Comparison of ENCODE assay signal across 15 cellular contexts in genomic region chr1:4016351-4017130, GRCh38.
"Had no signal": no experiment of that assay in that cellular context is flagged by ENCODE, and none has a peak within 500 bp of the region (broad histone marks: within the 10 kb centered on the region; RNA-seq: fewer than 3 reads in every experiment).

No MANE protein-coding gene starts in this region.

- H3K9me3 ChIP-seq: sigmoid colon, spleen, thyroid gland had no signal

- H3K4me3 Mint-ChIP-seq: activated B cell treated with CpG ODN at 0.5 μM for 24 hours; activated naive CD4-positive, alpha-beta T cell treated with anti-CD3 and anti-CD28 coated beads, Interleukin-2, amount 50 U/mL, for 24 hours; activated T-helper 17 cell treated with anti-CD3 and anti-CD28 coated beads, Interleukin-2, amount 50 U/mL, for 72 hours had no signal

- H3K27me3 ChIP-seq: thyroid gland had no signal

- H3K27me3 Mint-ChIP-seq: activated B cell treated with CpG ODN at 0.5 μM for 24 hours had no signal

- H3K4me1 ChIP-seq: sigmoid colon, spleen, thyroid gland had no signal

- ATAC-seq: activated T-helper 17 cell treated with anti-CD3 and anti-CD28 coated beads, Interleukin-2, amount 50 U/mL, for 72 hours had no signal

- H3K27ac Mint-ChIP-seq: activated B cell treated with CpG ODN at 0.5 μM for 24 hours; activated naive CD4-positive, alpha-beta T cell treated with anti-CD3 and anti-CD28 coated beads, Interleukin-2, amount 50 U/mL, for 24 hours; activated T-helper 17 cell treated with anti-CD3 and anti-CD28 coated beads, Interleukin-2, amount 50 U/mL, for 72 hours had no signal

- H3K4me3 ChIP-seq: sigmoid colon, spleen, thyroid gland had no signal

- H3K9me3 Mint-ChIP-seq: activated B cell treated with CpG ODN at 0.5 μM for 24 hours; activated naive CD4-positive, alpha-beta T cell treated with anti-CD3 and anti-CD28 coated beads, Interleukin-2, amount 50 U/mL, for 24 hours; activated T-helper 17 cell treated with anti-CD3 and anti-CD28 coated beads, Interleukin-2, amount 50 U/mL, for 72 hours had no signal

- H3K36me3 ChIP-seq: sigmoid colon, spleen, thyroid gland had no signal

- H3K36me3 Mint-ChIP-seq: activated naive CD4-positive, alpha-beta T cell treated with anti-CD3 and anti-CD28 coated beads, Interleukin-2, amount 50 U/mL, for 24 hours had no signal

- H3K27ac ChIP-seq: epithelial cell of prostate, sigmoid colon, spleen, thyroid gland had no signal

- DNase-seq: activated B cell treated with CpG ODN at 0.5 μM for 24 hours; activated CD4-positive, alpha-beta T cell treated with anti-CD3 and anti-CD28 coated beads for 48 hours; amniotic stem cell; central memory CD4-positive, alpha-beta T cell; effector memory CD4-positive, alpha-beta T cell; foreskin melanocyte; kidney glomerular epithelial cell; mesendoderm; sigmoid colon; spleen; SW 1271; thyroid gland had no signal
